In genomic region chr13:46795321-46795720, GRCh38 we compare ENCODE assay signal across 11 cellular contexts. TPM values are rescaled to one million over a fixed set of nuclear protein-coding genes. Genes with fewer than 3 reads are reported as not detected.
DNase-seq lines count a peak whose midpoint lies in the region; ATAC-seq, FAIRE-seq and TF ChIP-seq lines count a peak whose summit lies in the region.
"Had no signal": no experiment of that assay in that cellular context is flagged by ENCODE, and none has a peak within 500 bp of the region (broad histone marks: within the 10 kb centered on the region; RNA-seq: fewer than 3 reads in every experiment).

No MANE protein-coding gene starts in this region.

- peaks cover 17% of the 10 kb centered on the region for H3K36me3 Mint-ChIP-seq in activated CD4-positive, alpha-beta memory T cell treated with anti-CD3 and anti-CD28 coated beads for 36 hours

- no peaks in the 10 kb centered on the region for H3K9me3 Mint-ChIP-seq in activated CD4-positive, alpha-beta memory T cell treated with anti-CD3 and anti-CD28 coated beads for 36 hours

- peak; percentile 43 for TF ChIP-seq CTCF in foreskin keratinocyte (conservative IDR thresholded peaks at IDR 0.05)
- no peak for TF ChIP-seq CTCF in tibial artery (IDR thresholded peaks at IDR 0.05)

- peak overlapping the region; percentile 95 for H3K4me3 Mint-ChIP-seq in activated CD4-positive, alpha-beta memory T cell treated with anti-CD3 and anti-CD28 coated beads for 36 hours

- peaks cover 9 to 13% (median 10%) of the 10 kb centered on the region in 3 donors for H3K36me3 ChIP-seq in tibial artery

- ATAC-seq in foreskin keratinocyte (peak; percentile 42), HG03045 (IDR thresholded peaks at IDR 0.05; ENCODE audit: unreplicated experiment) (no peak)

- H3K27me3 ChIP-seq in foreskin keratinocyte (no peaks in the 10 kb centered on the region), tibial artery (no peaks in the 10 kb centered on the region)

- H3K4me1 ChIP-seq in foreskin keratinocyte (no peaks in the 10 kb centered on the region), tibial artery (peaks cover 0 to 55% (median 27%) of the 10 kb centered on the region in 4 donors)

- no peak for FAIRE-seq in urothelium cell line (lab: Jason Lieb, UNC)

- peaks cover 38% of the 10 kb centered on the region for H3K4me1 Mint-ChIP-seq in activated CD4-positive, alpha-beta memory T cell treated with anti-CD3 and anti-CD28 coated beads for 36 hours (ENCODE audit: low read depth)

- intact Hi-C loops in activated CD4-positive, alpha-beta memory T cell treated with anti-CD3 and anti-CD28 coated beads for 36 hours (cut with micrococcal nuclease), result loop anchor here (10.0 kb wide), 1 partner anchor 1209 kb away; the partner anchor contains the start of gene SUCLA2
- intact Hi-C loops in tibial artery (cut with DNase I; ENCODE audit: low total_unique reads), result loop anchor here (10.0 kb wide), 1 partner anchor 289 kb away; no protein-coding TSS in a partner anchor

- peak; percentile 10 for DNase-seq in stimulated activated CD4-positive, alpha-beta T cell treated with anti-CD3 and anti-CD28 coated beads, Interleukin-15, amount 100 ng/mL, for 24 hours
- DNase-seq in stimulated activated CD4-positive, alpha-beta T cell treated with anti-CD3 and anti-CD28 coated beads, Interleukin-4, amount 100 ng/mL, for 1 hour, result no peak
- DNase-seq in activated CD4-positive, alpha-beta memory T cell treated with anti-CD3 and anti-CD28 coated beads for 36 hours, result no peak
- DNase-seq in foreskin keratinocyte (peak in 1 of 2 donors; percentile 29), tibial artery (no peak), OCI-M1 (lab: John Stamatoyannopoulos, UW) (no peak), urothelium cell line (ENCODE audit: low spot score) (no peak)
- DNase-seq: dermis blood vessel endothelial cell, NCI-H510A, T-helper 1 cell had no signal

- H3K27ac ChIP-seq in foreskin keratinocyte (no peak overlapping the region), tibial artery (peak overlapping the region; percentile 93 to 96)

- no peaks in the 10 kb centered on the region for H3K9me3 ChIP-seq in tibial artery

- peak overlapping the region; percentile 76 to 80 for H3K4me3 ChIP-seq in tibial artery

- no peaks in the 10 kb centered on the region for H3K27me3 Mint-ChIP-seq in activated CD4-positive, alpha-beta memory T cell treated with anti-CD3 and anti-CD28 coated beads for 36 hours

- CTCF ChIA-PET in activated CD4-positive, alpha-beta memory T cell treated with anti-CD3 and anti-CD28 coated beads for 36 hours (lab: Charles Lee), result interaction anchor here (1.0 kb wide), 1 partner anchor 244 kb away, joined by 4 read pairs; no protein-coding TSS in a partner anchor

- POLR2A ChIA-PET in activated CD4-positive, alpha-beta memory T cell treated with anti-CD3 and anti-CD28 coated beads for 36 hours (lab: Charles Lee), result no interaction called here

- H3K27ac Mint-ChIP-seq in activated CD4-positive, alpha-beta memory T cell treated with anti-CD3 and anti-CD28 coated beads for 36 hours, result no peak overlapping the region

RNA-seq across cellular contexts. Expression of gene ESD, which starts 1.6 kb away (rescaled TPM):
- 100 to 1,000 TPM; 137 to 146 TPM for total RNA-seq in activated CD4-positive, alpha-beta memory T cell treated with anti-CD3 and anti-CD28 coated beads for 36 hours
- 138 and 140 TPM in 2 replicates for total RNA-seq in foreskin keratinocyte
- 138 and 160 TPM in 2 replicates for polyA plus RNA-seq in foreskin keratinocyte
